In genomic region chr12:67193705-67194104, GRCh38 we compare ENCODE assay signal across 10 cellular contexts.
DNase-seq lines count a peak whose midpoint lies in the region; ATAC-seq and TF ChIP-seq lines count a peak whose summit lies in the region.
"Had no signal": no experiment of that assay in that cellular context is flagged by ENCODE, and none has a peak within 500 bp of the region (broad histone marks: within the 10 kb centered on the region; RNA-seq: fewer than 3 reads in every experiment).

No MANE protein-coding gene starts in this region.

- H3K27ac Mint-ChIP-seq in CD4-positive, alpha-beta memory T cell = no peak overlapping the region
- H3K27ac Mint-ChIP-seq in activated CD8-positive, alpha-beta T cell treated with anti-CD3 and anti-CD28 coated beads, Interleukin-2, amount 10 ng/mL, durations not matched to agents 7 days and 5 days = no peak overlapping the region

- H3K27me3 ChIP-seq in CD4-positive, alpha-beta memory T cell (ENCODE audit: insufficient read depth, low read length) = no peaks in the 10 kb centered on the region

- H3K4me1 Mint-ChIP-seq in CD4-positive, alpha-beta memory T cell = no peaks in the 10 kb centered on the region
- no peaks in the 10 kb centered on the region for H3K4me1 Mint-ChIP-seq in activated CD8-positive, alpha-beta T cell treated with anti-CD3 and anti-CD28 coated beads, Interleukin-2, amount 10 ng/mL, durations not matched to agents 7 days and 5 days (ENCODE audit: low read depth)

- H3K4me3 ChIP-seq in CD4-positive, alpha-beta memory T cell (ENCODE audit: low read length in 2 of 2) = no peak overlapping the region

- POLR2A ChIA-PET in CD4-positive, alpha-beta memory T cell (lab: Charles Lee; ENCODE audit: partially characterized antibody) = no interaction called here
- POLR2A ChIA-PET in activated CD8-positive, alpha-beta T cell treated with anti-CD3 and anti-CD28 coated beads, Interleukin-2, amount 10 ng/mL, durations not matched to agents 7 days and 5 days (lab: Charles Lee) = no interaction called here

- no peaks in the 10 kb centered on the region for H3K36me3 ChIP-seq in CD4-positive, alpha-beta memory T cell (ENCODE audit: insufficient read depth, low read length)

- TF ChIP-seq POLR2A in GM18505 (IDR thresholded peaks at IDR 0.05; ENCODE audit: borderline replicate concordance, extremely low read depth, insufficient read depth, insufficient read length) = no peak

- no peaks in the 10 kb centered on the region for H3K9me3 ChIP-seq in CD4-positive, alpha-beta memory T cell (ENCODE audit: control insufficient read depth in 1 of 2, low read length in 2 of 2)

- H3K4me1 ChIP-seq in CD4-positive, alpha-beta memory T cell (ENCODE audit: insufficient read depth, low read length) = no peaks in the 10 kb centered on the region

- CTCF ChIA-PET in CD4-positive, alpha-beta memory T cell (lab: Charles Lee; ENCODE audit: partially characterized antibody) = no interaction called here
- CTCF ChIA-PET in activated CD8-positive, alpha-beta T cell treated with anti-CD3 and anti-CD28 coated beads, Interleukin-2, amount 10 ng/mL, durations not matched to agents 7 days and 5 days (lab: Charles Lee) = no interaction called here

- H3K36me3 Mint-ChIP-seq in CD4-positive, alpha-beta memory T cell = no peaks in the 10 kb centered on the region
- H3K36me3 Mint-ChIP-seq in activated CD8-positive, alpha-beta T cell treated with anti-CD3 and anti-CD28 coated beads, Interleukin-2, amount 10 ng/mL, durations not matched to agents 7 days and 5 days (ENCODE audit: low read depth) = no peaks in the 10 kb centered on the region

- H3K9me3 Mint-ChIP-seq in CD4-positive, alpha-beta memory T cell = peaks cover 0 to 2% (median under 1%) of the 10 kb centered on the region in 8 donors
- no peaks in the 10 kb centered on the region for H3K9me3 Mint-ChIP-seq in activated CD8-positive, alpha-beta T cell treated with anti-CD3 and anti-CD28 coated beads, Interleukin-2, amount 10 ng/mL, durations not matched to agents 7 days and 5 days (ENCODE audit: insufficient read depth)

- ATAC-seq in activated CD8-positive, alpha-beta T cell treated with anti-CD3 and anti-CD28 coated beads, Interleukin-2, amount 10 ng/mL, durations not matched to agents 7 days and 5 days = no peak
- ATAC-seq in GM18505 (IDR thresholded peaks at IDR 0.05; ENCODE audit: unreplicated experiment) = no peak
- no peak for ATAC-seq in GM21526 (IDR thresholded peaks at IDR 0.05; ENCODE audit: low FRiP score, unreplicated experiment)
- ATAC-seq in GM21528 (IDR thresholded peaks at IDR 0.05; ENCODE audit: low FRiP score, unreplicated experiment) = no peak

- H3K4me3 Mint-ChIP-seq in CD4-positive, alpha-beta memory T cell = no peak overlapping the region
- no peak overlapping the region for H3K4me3 Mint-ChIP-seq in activated CD8-positive, alpha-beta T cell treated with anti-CD3 and anti-CD28 coated beads, Interleukin-2, amount 10 ng/mL, durations not matched to agents 7 days and 5 days

- H3K27me3 Mint-ChIP-seq in CD4-positive, alpha-beta memory T cell = peaks cover 11% of the 10 kb centered on the region in 2 donors
- peaks cover 5% of the 10 kb centered on the region for H3K27me3 Mint-ChIP-seq in activated CD8-positive, alpha-beta T cell treated with anti-CD3 and anti-CD28 coated beads, Interleukin-2, amount 10 ng/mL, durations not matched to agents 7 days and 5 days (ENCODE audit: low read depth)

- intact Hi-C loops in CD4-positive, alpha-beta memory T cell (cut with micrococcal nuclease) = no loop called here

- DNase-seq in CD4-positive, alpha-beta memory T cell = peak in 3 of 5 donors; percentile 0 to 16 (median 7)
- DNase-seq in HS-5 (ENCODE audit: low read depth) (peak; percentile 2), iris pigment epithelial cell (ENCODE audit: low read depth) (peak; percentile 32), NCI-H1694 (lab: John Stamatoyannopoulos, UW) (no peak)
- peak; percentile 44 for DNase-seq in activated CD8-positive, alpha-beta T cell treated with anti-CD3 and anti-CD28 coated beads, Interleukin-2, amount 10 ng/mL, durations not matched to agents 7 days and 5 days
- DNase-seq: amygdala, GDM1 had no signal

- H3K27ac ChIP-seq in CD4-positive, alpha-beta memory T cell (ENCODE audit: low read depth, low read length) = no peak overlapping the region
